10 cellular contexts compared by ENCODE assay signal in genomic region chr2:7795358-7796199, GRCh38.
DNase-seq lines count a peak whose midpoint lies in the region; ATAC-seq and TF ChIP-seq lines count a peak whose summit lies in the region.
"Had no signal": no experiment of that assay in that cellular context is flagged by ENCODE, and none has a peak within 500 bp of the region (broad histone marks: within the 10 kb centered on the region; RNA-seq: fewer than 3 reads in every experiment).

No MANE protein-coding gene starts in this region.

- intact Hi-C loops in breast epithelium (cut with DNase I; ENCODE audit: low total_unique reads) (no loop called here), sigmoid colon (cut with DNase I) (no loop called here)

- CTCF ChIA-PET in activated CD4-positive, alpha-beta T cell treated with anti-CD3 and anti-CD28 coated beads, Interleukin-2, amount 10 ng/mL, durations not matched to agents 7 days and 5 days (lab: Charles Lee) = interaction anchor here (1.4 to 1.6 kb wide), 3 partner anchors 9 to 15 kb away, joined by 3 to 4 read pairs (median 3); no protein-coding TSS in a partner anchor

- H3K9me3 ChIP-seq in breast epithelium (no peaks in the 10 kb centered on the region), sigmoid colon (no peaks in the 10 kb centered on the region)
- H3K9me3 ChIP-seq: HAP-1 had no signal

- peaks cover 17% of the 10 kb centered on the region for H3K9me3 Mint-ChIP-seq in activated CD4-positive, alpha-beta T cell treated with anti-CD3 and anti-CD28 coated beads, Interleukin-2, amount 10 ng/mL, durations not matched to agents 7 days and 5 days

- TF ChIP-seq POLR2A in breast epithelium (IDR thresholded peaks at IDR 0.05) (no peak), sigmoid colon (IDR thresholded peaks at IDR 0.05) (no peak)

- H3K27ac ChIP-seq in breast epithelium = peak overlapping the region; percentile 45 to 68
- peak overlapping the region; percentile 30 to 67 (median 62) for H3K27ac ChIP-seq in sigmoid colon

- peak overlapping the region; percentile 46 for H3K27ac Mint-ChIP-seq in activated CD4-positive, alpha-beta T cell treated with anti-CD3 and anti-CD28 coated beads, Interleukin-2, amount 10 ng/mL, durations not matched to agents 7 days and 5 days

- WGBS in sigmoid colon, 2 donors = 51 to 77% methylated on average over 5 of the region's 5 CpGs

- H3K4me3 ChIP-seq in breast epithelium = no peak overlapping the region
- H3K4me3 ChIP-seq in sigmoid colon = no peak overlapping the region
- H3K4me3 ChIP-seq: HAP-1 had no signal

- no peak overlapping the region for H3K4me3 Mint-ChIP-seq in activated CD4-positive, alpha-beta T cell treated with anti-CD3 and anti-CD28 coated beads, Interleukin-2, amount 10 ng/mL, durations not matched to agents 7 days and 5 days

- no peaks in the 10 kb centered on the region for H3K27me3 ChIP-seq in breast epithelium
- H3K27me3 ChIP-seq in sigmoid colon = no peaks in the 10 kb centered on the region

- ATAC-seq in HG03045 (IDR thresholded peaks at IDR 0.05; ENCODE audit: unreplicated experiment) = no peak

- TF ChIP-seq CTCF in breast epithelium (IDR thresholded peaks at IDR 0.05) (no peak), sigmoid colon (IDR thresholded peaks at IDR 0.05) (no peak)

- peaks cover 4% of the 10 kb centered on the region for H3K4me1 Mint-ChIP-seq in activated CD4-positive, alpha-beta T cell treated with anti-CD3 and anti-CD28 coated beads, Interleukin-2, amount 10 ng/mL, durations not matched to agents 7 days and 5 days

- TF ChIP-seq EP300 in sigmoid colon (IDR thresholded peaks at IDR 0.05) = no peak

- no peaks in the 10 kb centered on the region for H3K27me3 Mint-ChIP-seq in activated CD4-positive, alpha-beta T cell treated with anti-CD3 and anti-CD28 coated beads, Interleukin-2, amount 10 ng/mL, durations not matched to agents 7 days and 5 days

- no peaks in the 10 kb centered on the region for H3K36me3 ChIP-seq in breast epithelium
- no peaks in the 10 kb centered on the region for H3K36me3 ChIP-seq in sigmoid colon
- H3K36me3 ChIP-seq: HAP-1 had no signal

- no peak for DNase-seq in activated CD4-positive, alpha-beta T cell treated with anti-CD3 and anti-CD28 coated beads, Interleukin-2, amount 10 ng/mL, durations not matched to agents 7 days and 5 days
- DNase-seq in activated CD4-positive, alpha-beta T cell treated with anti-CD3 and anti-CD28 coated beads, Interleukin-2, amount 50 U/mL, for 1 hour = no peak
- DNase-seq in NCI-H345 (lab: John Stamatoyannopoulos, UW) (peak; percentile 89), breast epithelium (ENCODE audit: low spot score in 2 of 2) (no peak), sigmoid colon (no peak), OCI-M2 (lab: John Stamatoyannopoulos, UW; ENCODE audit: unreplicated experiment) (no peak), RKO (ENCODE audit: low spot score) (no peak)
- DNase-seq: activated effector memory CD4-positive, alpha-beta T cell treated with Interleukin-2 at 50 U/mL for 16 hours had no signal

- peaks cover under 1% of the 10 kb centered on the region for H3K36me3 Mint-ChIP-seq in activated CD4-positive, alpha-beta T cell treated with anti-CD3 and anti-CD28 coated beads, Interleukin-2, amount 10 ng/mL, durations not matched to agents 7 days and 5 days (ENCODE audit: low read depth)

- no peaks in the 10 kb centered on the region for H3K4me1 ChIP-seq in breast epithelium
- peaks cover 0 to 27% (median 21%) of the 10 kb centered on the region in 4 donors for H3K4me1 ChIP-seq in sigmoid colon
- H3K4me1 ChIP-seq: HAP-1 had no signal

- POLR2A ChIA-PET in activated CD4-positive, alpha-beta T cell treated with anti-CD3 and anti-CD28 coated beads, Interleukin-2, amount 10 ng/mL, durations not matched to agents 7 days and 5 days (lab: Charles Lee) = interaction anchor here (0.7 kb wide), 1 partner anchor 83 kb away, joined by 4 read pairs; no protein-coding TSS in a partner anchor
